13 cellular contexts compared by ENCODE assay signal in genomic region chr13:110359840-110360301, GRCh38. TPM values are rescaled to one million over a fixed set of nuclear protein-coding genes. Genes with fewer than 3 reads are reported as not detected.
A peak's percentile ranks its signal among the peaks of the same experiment; 100 is the strongest.
DNase-seq lines count a peak whose midpoint lies in the region; ATAC-seq and TF ChIP-seq lines count a peak whose summit lies in the region.
"Had no signal": no experiment of that assay in that cellular context is flagged by ENCODE, and none has a peak within 500 bp of the region (broad histone marks: within the 10 kb centered on the region; RNA-seq: fewer than 3 reads in every experiment).

No MANE protein-coding gene starts in this region.

- peak overlapping the region in 1 of 2 experiments; percentile 61 for H3K18ac ChIP-seq in mesenchymal stem cell (ENCODE audit: low read depth in 1 of 2, low read length in 2 of 2)

- ATAC-seq in SK-N-SH treated with all-trans-retinoic acid at 6 μM for 48 hours, result peak; percentile 32; the same call in 1 of the 3 replicates
- no peak for ATAC-seq in thoracic aorta (ENCODE audit: insufficient number of reproducible peaks, low FRiP score, low read depth)
- ATAC-seq: T-cell had no signal

- TF ChIP-seq EP300 in SK-N-SH (IDR thresholded peaks at IDR 0.05; ENCODE audit: borderline replicate concordance in 1 of 2, low read depth in 1 of 2, low read length in 1 of 2), result no peak

- no peak overlapping the region for H2BK12ac ChIP-seq in mesenchymal stem cell (ENCODE audit: low read length in 2 of 2)

- CTCF ChIA-PET in SK-N-SH (lab: Yijun Ruan, JAX), result interaction anchor here (0.7 to 1.3 kb wide), 3 partner anchors 16 to 113 kb away, joined by 3 to 4 read pairs (median 4); no protein-coding TSS in a partner anchor

- peak overlapping the region in 1 of 2 experiments; percentile 7 for H3K4ac ChIP-seq in mesenchymal stem cell (ENCODE audit: low read depth in 1 of 2, low read length in 2 of 2)

- H3K4me3 ChIP-seq in SK-N-SH (ENCODE audit: low read depth in 2 of 2, low read length in 1 of 2) (no peak overlapping the region), coronary artery (no peak overlapping the region), mesenchymal stem cell (ENCODE audit: insufficient read depth in 1 of 2, low read depth in 1 of 2, low read length in 2 of 2) (no peak overlapping the region), thoracic aorta (no peak overlapping the region)
- H3K4me3 ChIP-seq: tibial nerve had no signal

- peaks cover 38% of the 10 kb centered on the region; the same call in 1 of the 2 replicates for H3K79me2 ChIP-seq in SK-N-SH (ENCODE audit: insufficient read depth)

- H3K36me3 ChIP-seq in SK-N-SH (replicated peaks in 1 of 2; ENCODE audit: control insufficient read depth in 1 of 2, insufficient read depth in 2 of 2, low read length in 1 of 2) (peaks cover 6 to 21% of the 10 kb centered on the region in 2 experiments), mesenchymal stem cell (ENCODE audit: control insufficient read depth in 1 of 2, insufficient read depth in 2 of 2, low read depth in 1 of 2, low read length in 2 of 2) (peaks cover 19 to 33% of the 10 kb centered on the region in 2 experiments), thoracic aorta (peaks cover 5% of the 10 kb centered on the region)

- H2BK15ac ChIP-seq in mesenchymal stem cell (ENCODE audit: low read depth, poor library complexity, severe bottlenecking), result no peak overlapping the region

- H3K14ac ChIP-seq in mesenchymal stem cell (ENCODE audit: low read length in 2 of 2), result no peak overlapping the region

- H3K27me3 ChIP-seq in SK-N-SH (ENCODE audit: insufficient read depth) (no peaks in the 10 kb centered on the region), mesenchymal stem cell (ENCODE audit: control insufficient read depth in 1 of 2, insufficient read depth in 1 of 2, low read length in 2 of 2) (no peaks in the 10 kb centered on the region), thoracic aorta (replicated peaks; ENCODE audit: insufficient read depth) (no peaks in the 10 kb centered on the region)
- H3K27me3 ChIP-seq: tibial nerve had no signal

- peak overlapping the region; percentile 21 for H2AK5ac ChIP-seq in mesenchymal stem cell (ENCODE audit: low read length, severe bottlenecking)

- no peak overlapping the region for H4K8ac ChIP-seq in mesenchymal stem cell (ENCODE audit: low read length)

- no peak overlapping the region for H3K9ac ChIP-seq in SK-N-SH
- H3K9ac ChIP-seq in mesenchymal stem cell (ENCODE audit: low read length), result no peak overlapping the region

- H4K91ac ChIP-seq in mesenchymal stem cell (ENCODE audit: low read length), result no peak overlapping the region

- TF ChIP-seq CTCF in SK-N-SH (IDR thresholded peaks at IDR 0.05), result no peak
- TF ChIP-seq CTCF in coronary artery (IDR thresholded peaks at IDR 0.05), result no peak
- no peak for TF ChIP-seq CTCF in thoracic aorta (IDR thresholded peaks at IDR 0.05)

- no peak overlapping the region for H2BK5ac ChIP-seq in mesenchymal stem cell (ENCODE audit: low read depth, low read length, poor library complexity, severe bottlenecking)

- H3K4me2 ChIP-seq in SK-N-SH (no peak overlapping the region), mesenchymal stem cell (ENCODE audit: low read length, poor library complexity, severe bottlenecking) (no peak overlapping the region)

- no peaks in the 10 kb centered on the region for H3K9me2 ChIP-seq in SK-N-SH

- H4K20me1 ChIP-seq in SK-N-SH (ENCODE audit: insufficient read depth), result no peaks in the 10 kb centered on the region

- POLR2A ChIA-PET in SK-N-SH (lab: Yijun Ruan, JAX), result interaction anchor here (0.6 kb wide), 1 partner anchor 15 kb away, joined by 3 read pairs; no protein-coding TSS in a partner anchor

- H3K27ac ChIP-seq in SK-N-SH (ENCODE audit: low read depth in 2 of 2, low read length in 1 of 2) (peak overlapping the region in 1 of 2 experiments; percentile 22; a peak in 1 of 4 replicates), coronary artery (peak overlapping the region; percentile 88 to 91), mesenchymal stem cell (ENCODE audit: low read length, poor library complexity, severe bottlenecking) (peak overlapping the region; percentile 21), thoracic aorta (peak overlapping the region; percentile 80 to 94)
- H3K27ac ChIP-seq: epithelial cell of prostate had no signal

- no peak overlapping the region for H2AFZ ChIP-seq in SK-N-SH (ENCODE audit: low read depth)
- H2AFZ ChIP-seq in mesenchymal stem cell (ENCODE audit: low read depth, low read length), result no peak overlapping the region

- H3K9me3 ChIP-seq in SK-N-SH (no peaks in the 10 kb centered on the region), mesenchymal stem cell (ENCODE audit: control insufficient read depth, low read length) (no peaks in the 10 kb centered on the region), thoracic aorta (no peaks in the 10 kb centered on the region)
- H3K9me3 ChIP-seq: tibial nerve had no signal

- H3K4me1 ChIP-seq in SK-N-SH (ENCODE audit: control insufficient read depth in 1 of 2, insufficient read depth in 2 of 2, low read depth in 1 of 2, low read length in 1 of 2), result peaks cover 0 to 20% of the 10 kb centered on the region in 2 experiments; a peak in 2 of 4 replicates
- peaks cover 26% of the 10 kb centered on the region for H3K4me1 ChIP-seq in mesenchymal stem cell (ENCODE audit: control insufficient read depth, insufficient read depth, low read depth, low read length)
- peaks cover 42 to 79% of the 10 kb centered on the region in 2 donors for H3K4me1 ChIP-seq in thoracic aorta (ENCODE audit: control insufficient read depth in 1 of 2, low read depth in 2 of 2)

- no peak overlapping the region for H2BK120ac ChIP-seq in mesenchymal stem cell (ENCODE audit: low read depth, low read length)

- H3K23ac ChIP-seq in mesenchymal stem cell (ENCODE audit: low read length in 2 of 2), result no peak overlapping the region

- WGBS in SK-N-SH (ENCODE audit: low lambda C conversion rate), result 75% methylated on average over 7 of the region's 7 CpGs
- 14% methylated on average over 2 of the region's 7 CpGs for WGBS in mesenchymal stem cell

- no peak for DNase-seq in SK-N-SH
- peak; percentile 69 for DNase-seq in coronary artery (ENCODE audit: low spot score)
- DNase-seq in mesenchymal stem cell, result peak; percentile 99
- no peak for DNase-seq in thoracic aorta (ENCODE audit: low spot score)
- DNase-seq in COLO829 (ENCODE audit: low spot score), result no peak
- no peak for DNase-seq in C1 segment of cervical spinal cord (lab: John Stamatoyannopoulos, UW)
- DNase-seq in cerebellum (ENCODE audit: low spot score), result no peak
- DNase-seq: activated CD4-positive, alpha-beta T cell treated with anti-CD3 and anti-CD28 coated beads for 48 hours; Kasumi-1; T-cell had no signal

- no peaks in the 10 kb centered on the region for H3F3A ChIP-seq in SK-N-SH (replicated peaks; ENCODE audit: insufficient read depth)

- TF ChIP-seq RAD21 in SK-N-SH (IDR thresholded peaks at IDR 0.05; ENCODE audit: low read length), result no peak

- H3K79me1 ChIP-seq in mesenchymal stem cell (replicated peaks; ENCODE audit: low read length, poor library complexity, severe bottlenecking), result peaks cover 17% of the 10 kb centered on the region

TF ChIP-seq in SK-N-SH treated with all-trans-retinoic acid at 6 μM for 48 hours, 23 proteins besides CTCF, POLR2A, EP300 and RAD21 (continues in another document):
- TF ChIP-seq ZC3H10 (CRISPR knock-in tag; IDR thresholded peaks at IDR 0.05) (no peak), ZNF565 (CRISPR knock-in tag; conservative IDR thresholded peaks at IDR 0.05; ENCODE audit: low read depth) (no peak)
- TF ChIP-seq, protein P1, sequence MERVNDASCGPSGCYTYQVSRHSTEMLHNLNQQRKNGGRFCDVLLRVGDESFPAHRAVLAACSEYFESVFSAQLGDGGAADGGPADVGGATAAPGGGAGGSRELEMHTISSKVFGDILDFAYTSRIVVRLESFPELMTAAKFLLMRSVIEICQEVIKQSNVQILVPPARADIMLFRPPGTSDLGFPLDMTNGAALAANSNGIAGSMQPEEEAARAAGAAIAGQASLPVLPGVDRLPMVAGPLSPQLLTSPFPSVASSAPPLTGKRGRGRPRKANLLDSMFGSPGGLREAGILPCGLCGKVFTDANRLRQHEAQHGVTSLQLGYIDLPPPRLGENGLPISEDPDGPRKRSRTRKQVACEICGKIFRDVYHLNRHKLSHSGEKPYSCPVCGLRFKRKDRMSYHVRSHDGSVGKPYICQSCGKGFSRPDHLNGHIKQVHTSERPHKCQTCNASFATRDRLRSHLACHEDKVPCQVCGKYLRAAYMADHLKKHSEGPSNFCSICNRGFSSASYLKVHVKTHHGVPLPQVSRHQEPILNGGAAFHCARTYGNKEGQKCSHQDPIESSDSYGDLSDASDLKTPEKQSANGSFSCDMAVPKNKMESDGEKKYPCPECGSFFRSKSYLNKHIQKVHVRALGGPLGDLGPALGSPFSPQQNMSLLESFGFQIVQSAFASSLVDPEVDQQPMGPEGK (CRISPR knock-in tag; IDR thresholded peaks at IDR 0.05; ENCODE audit: borderline replicate concordance), result no peak

TF ChIP-seq in SK-N-SH, 30 proteins besides CTCF, POLR2A, EP300 and RAD21 (continues in another document):
- no peak for TF ChIP-seq FOSL2 (IDR thresholded peaks at IDR 0.05; ENCODE audit: borderline replicate concordance, low read depth)
- TF ChIP-seq GABPA (IDR thresholded peaks at IDR 0.05; ENCODE audit: low read depth), result no peak
- TF ChIP-seq SMC3 (IDR thresholded peaks at IDR 0.05; ENCODE audit: low read depth, low read length), result no peak
- TF ChIP-seq IRF3 (IDR thresholded peaks at IDR 0.05; ENCODE audit: low read depth, low read length), result no peak
- no peak for TF ChIP-seq GATA2 (CRISPR knock-in tag; IDR thresholded peaks at IDR 0.05)
- no peak for TF ChIP-seq POLR2AphosphoS5 (IDR thresholded peaks at IDR 0.05; ENCODE audit: low read depth, low read length)

RNA-seq across cellular contexts. Expression of gene COL4A2, which starts 52.8 kb away (rescaled TPM):
- 61.1 and 137 TPM in 2 replicates for polyA plus RNA-seq in SK-N-SH (2012; rRNA removed)
- polyA plus RNA-seq in SK-N-SH (2012; cell fraction: cytosol; rRNA removed), result 42.5 and 60.6 TPM in 2 replicates
- polyA plus RNA-seq in SK-N-SH (2012; cell fraction: nucleus; rRNA removed), result 103 and 166 TPM in 2 replicates
- polyA plus RNA-seq in mesenchymal stem cell (2013, experiment 1 of 2), result 2,099 TPM
- 2,053 TPM for polyA plus RNA-seq in mesenchymal stem cell (2013, experiment 2 of 2)
- 1,000 to 10,000 TPM in 1 of 2 donors, 100 to 1,000 TPM in 1; 999 to 1,135 TPM for total RNA-seq in thoracic aorta
- total RNA-seq in cerebellum, result 164 TPM

RNA-seq across cellular contexts. Expression of gene COL4A1, which starts 52.9 kb away (rescaled TPM):
- 28.2 and 30.3 TPM in 2 replicates for polyA plus RNA-seq in SK-N-SH (2012; rRNA removed)
- 28.1 and 32.5 TPM in 2 replicates for polyA plus RNA-seq in SK-N-SH (2012; cell fraction: cytosol; rRNA removed)
- polyA plus RNA-seq in SK-N-SH (2012; cell fraction: nucleus; rRNA removed), result 48.2 and 61.1 TPM in 2 replicates
- polyA plus RNA-seq in mesenchymal stem cell (2013, experiment 1 of 2), result 2,271 TPM
- 2,270 TPM for polyA plus RNA-seq in mesenchymal stem cell (2013, experiment 2 of 2)
- total RNA-seq in thoracic aorta (100 to 1,000 TPM; 505 to 852 TPM), cerebellum (151 TPM)

Comparison
In these comparisons a context has a peak if more than half of its experiments do, and no peak if none do; other contexts are left out.
1. DNase-seq: peak in coronary artery (single experiment) and mesenchymal stem cell (single experiment); none in SK-N-SH (single experiment), thoracic aorta (single experiment), COLO829 (single experiment), C1 segment of cervical spinal cord (0 of 14) and cerebellum (single experiment).